In genomic region chr10:60385399-60385738, GRCh38 we compare ENCODE assay signal across 2 cellular contexts.
TF ChIP-seq lines count a peak whose summit lies in the region.

No MANE protein-coding gene starts in this region.

TF ChIP-seq in SK-N-SH, 30 proteins besides CTCF, POLR2A, EP300 and RAD21 (continued from another document):
- TF ChIP-seq ZBTB33 (IDR thresholded peaks at IDR 0.05; ENCODE audit: borderline replicate concordance, low read depth) (no peak), CHD2 (IDR thresholded peaks at IDR 0.05; ENCODE audit: low read length, partially characterized antibody) (no peak), ELF1 (IDR thresholded peaks at IDR 0.05) (no peak), SIN3A (IDR thresholded peaks at IDR 0.05; ENCODE audit: borderline replicate concordance, low read depth, low read length) (no peak), POLR2AphosphoS5 (IDR thresholded peaks at IDR 0.05; ENCODE audit: low read depth, low read length) (no peak), JUND (IDR thresholded peaks at IDR 0.05) (no peak), YY1 (IDR thresholded peaks at IDR 0.05; ENCODE audit: low read depth) (no peak), FOXJ3 (CRISPR knock-in tag; IDR thresholded peaks at IDR 0.05) (no peak), USF1 (IDR thresholded peaks at IDR 0.05; ENCODE audit: borderline replicate concordance, low read depth) (no peak), FOXM1 (IDR thresholded peaks at IDR 0.05; ENCODE audit: low read depth) (no peak), EZH2phosphoT487 (IDR thresholded peaks at IDR 0.05; ENCODE audit: borderline replicate concordance, low read depth) (no peak), TEAD4 (IDR thresholded peaks at IDR 0.05; ENCODE audit: borderline replicate concordance, insufficient read depth) (no peak), TCF12 (IDR thresholded peaks at IDR 0.05) (no peak), RCOR1 (IDR thresholded peaks at IDR 0.05; ENCODE audit: low read length) (no peak), MAX (IDR thresholded peaks at IDR 0.05; ENCODE audit: low read depth) (no peak), FOSL2 (IDR thresholded peaks at IDR 0.05; ENCODE audit: borderline replicate concordance, low read depth) (no peak), GATA2 (CRISPR knock-in tag; IDR thresholded peaks at IDR 0.05) (no peak)

TF ChIP-seq in SK-N-SH treated with all-trans-retinoic acid at 6 μM for 48 hours, 23 proteins besides CTCF, POLR2A, EP300 and RAD21 (continued from another document):
- no peak for TF ChIP-seq POU6F1 (CRISPR knock-in tag; IDR thresholded peaks at IDR 0.05; ENCODE audit: borderline replicate concordance, low read depth)
